ENCODE assay signal across 8 cellular contexts in the genomic region with DNA sequence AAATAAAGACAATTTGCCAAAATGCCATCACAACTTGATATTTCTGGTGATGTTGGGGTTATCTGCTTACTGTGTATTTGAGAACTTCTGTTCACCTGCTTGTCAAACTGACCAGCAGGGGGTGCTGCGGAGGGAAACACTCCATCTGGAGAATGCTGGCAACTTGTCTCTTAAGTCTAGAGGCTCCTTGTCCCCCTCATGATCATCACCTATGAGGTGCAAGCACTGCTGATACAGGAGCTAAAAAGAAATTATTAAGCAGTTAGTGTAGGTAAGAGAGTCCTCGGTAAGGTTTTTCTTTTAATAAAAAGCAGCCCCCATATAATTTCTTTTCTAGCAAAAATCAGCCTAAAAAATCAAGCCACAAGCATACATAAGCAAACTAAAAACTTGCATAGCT. TPM values are rescaled to one million over a fixed set of nuclear protein-coding genes. Genes with fewer than 3 reads are reported as not detected.
A peak's percentile ranks its signal among the peaks of the same experiment; 100 is the strongest.
DNase-seq lines count a peak whose midpoint lies in the region; ATAC-seq and TF ChIP-seq lines count a peak whose summit lies in the region.

No MANE protein-coding gene starts in this region.

- H3K36me3 Mint-ChIP-seq in central memory CD8-positive, alpha-beta T cell (ENCODE audit: insufficient read depth) = peaks cover 1% of the 10 kb centered on the region

- peak; percentile 63 for DNase-seq in Jurkat, Clone E6-1 (ENCODE audit: low read depth, low spot score)
- peak; percentile 60 for DNase-seq in activated CD4-positive, CD25-positive, alpha-beta regulatory T cell treated with anti-CD3 and anti-CD28 coated beads, Interleukin-2, amount 50 U/mL, for 16 hours (ENCODE audit: low read depth, low spot score)
- DNase-seq in central memory CD8-positive, alpha-beta T cell (ENCODE audit: low spot score in 2 of 2) = peak; percentile 53 to 62
- DNase-seq in medulla oblongata (ENCODE audit: extremely low spot score) = peak; percentile 74
- peak; percentile 60 for DNase-seq in stimulated activated CD8-positive, alpha-beta memory T cell treated with anti-CD3 and anti-CD28 coated beads, Interleukin-15, amount 100 ng/mL, for 24 hours (ENCODE audit: low read depth)

- ATAC-seq in GM19023 (IDR thresholded peaks at IDR 0.05; ENCODE audit: unreplicated experiment) = peak; percentile 67
- peak; percentile 46 for ATAC-seq in central memory CD8-positive, alpha-beta T cell (replicated peaks; ENCODE audit: extremely low read depth, poor library complexity, severe bottlenecking)
- ATAC-seq in HG02973 (IDR thresholded peaks at IDR 0.05; ENCODE audit: unreplicated experiment) = no peak

- H3K27ac Mint-ChIP-seq in central memory CD8-positive, alpha-beta T cell (ENCODE audit: low read depth) = no peak overlapping the region

- H3K4me3 Mint-ChIP-seq in central memory CD8-positive, alpha-beta T cell = no peak overlapping the region

- peaks cover 53% of the 10 kb centered on the region for H3K27me3 Mint-ChIP-seq in central memory CD8-positive, alpha-beta T cell

- H3K27ac ChIP-seq in C4-2B = no peak overlapping the region

- H3K4me1 Mint-ChIP-seq in central memory CD8-positive, alpha-beta T cell = peaks cover 6% of the 10 kb centered on the region

- H3K9me3 Mint-ChIP-seq in central memory CD8-positive, alpha-beta T cell = no peaks in the 10 kb centered on the region

- H3K4me3 ChIP-seq in Jurkat, Clone E6-1 (ENCODE audit: low read length) = no peak overlapping the region

- TF ChIP-seq CTCF in C4-2B (conservative IDR thresholded peaks at IDR 0.05) = peak; percentile 83

RNA-seq across cellular contexts. Expression of gene GLYATL1B, which starts 32.7 kb away (rescaled TPM):
- not detected for polyA plus RNA-seq in Jurkat, Clone E6-1 (2012; ENCODE audit: insufficient read depth, insufficient read length)

RNA-seq across cellular contexts. Expression of gene FAM111B, which starts 53.6 kb away (rescaled TPM):
- polyA plus RNA-seq in Jurkat, Clone E6-1 (2012; ENCODE audit: insufficient read depth, insufficient read length) = 26.3 TPM
